Comparison of ENCODE assay signal across 1 cellular context in genomic region chr5:157303667-157304327, GRCh38.
TF ChIP-seq lines count a peak whose summit lies in the region.

No MANE protein-coding gene starts in this region.

TF ChIP-seq in IMR-90, 13 proteins besides CTCF, POLR2A, EP300 and RAD21 (continued from another document):
- TF ChIP-seq, protein P1, sequence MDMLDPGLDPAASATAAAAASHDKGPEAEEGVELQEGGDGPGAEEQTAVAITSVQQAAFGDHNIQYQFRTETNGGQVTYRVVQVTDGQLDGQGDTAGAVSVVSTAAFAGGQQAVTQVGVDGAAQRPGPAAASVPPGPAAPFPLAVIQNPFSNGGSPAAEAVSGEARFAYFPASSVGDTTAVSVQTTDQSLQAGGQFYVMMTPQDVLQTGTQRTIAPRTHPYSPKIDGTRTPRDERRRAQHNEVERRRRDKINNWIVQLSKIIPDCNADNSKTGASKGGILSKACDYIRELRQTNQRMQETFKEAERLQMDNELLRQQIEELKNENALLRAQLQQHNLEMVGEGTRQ (IDR thresholded peaks at IDR 0.05; ENCODE audit: low read depth, low read length), result no peak
